In the genomic region with DNA sequence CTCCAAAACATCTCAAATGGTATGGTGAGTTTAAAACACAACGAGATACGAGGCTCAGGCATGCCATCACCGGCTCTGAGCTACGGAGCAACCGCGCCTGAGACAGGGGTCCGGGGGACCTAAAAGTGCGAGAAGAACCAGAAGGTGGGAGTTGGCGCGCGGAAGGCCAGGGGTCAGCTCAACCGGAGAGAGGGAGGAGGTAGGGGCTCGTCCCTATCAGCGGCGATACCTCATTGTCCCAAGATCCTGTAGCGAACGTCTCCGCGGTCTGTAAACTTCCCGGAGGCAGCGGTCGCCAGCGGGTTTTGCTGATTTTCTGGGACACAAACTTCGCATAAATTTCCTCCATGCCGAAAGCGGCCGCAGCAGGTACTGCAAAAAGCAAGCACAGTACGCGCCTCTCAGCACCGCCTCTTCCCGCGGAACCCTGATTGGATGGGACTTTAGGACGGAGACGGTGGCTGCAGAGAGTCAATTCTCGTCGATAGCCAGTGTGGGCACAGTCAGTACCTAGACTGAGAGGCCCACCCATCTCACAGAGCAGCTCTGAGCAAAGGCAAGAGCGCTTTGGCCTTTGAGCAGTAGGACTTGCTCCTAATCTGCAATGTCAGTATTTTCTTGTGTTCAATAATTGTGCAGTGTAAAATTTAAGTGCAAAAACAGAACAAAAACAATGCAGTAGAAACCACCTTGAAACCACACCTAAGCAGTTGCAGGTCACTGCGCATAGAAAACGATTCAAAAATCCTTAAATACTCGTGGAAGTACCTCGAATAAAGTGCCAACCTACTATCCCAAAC, we compare ENCODE assay signal across 8 cellular contexts. TPM values are rescaled to one million over a fixed set of nuclear protein-coding genes. Genes with fewer than 3 reads are reported as not detected.
DNase-seq lines count a peak whose midpoint lies in the region; ATAC-seq and TF ChIP-seq lines count a peak whose summit lies in the region.

TSS of gene NUP43 (minus strand) at position 383 of the 800 bp plus-strand sequence. CDS start at position 349, 34 bp downstream.

- peak; percentile 96 to 97 for DNase-seq in AML-193 (lab: John Stamatoyannopoulos, UW)
- peak; percentile 82 for DNase-seq in NCI-H446 treated with DMSO at 0.1 percent for 48 hours (lab: John Stamatoyannopoulos, UW)
- peak; percentile 92 to 94 for DNase-seq in activated CD4-positive, alpha-beta T cell treated with anti-CD3 and anti-CD28 coated beads for 24 hours (ENCODE audit: low read depth in 2 of 2)
- DNase-seq in choroid plexus epithelial cell (ENCODE audit: low read depth): peak; percentile 97
- DNase-seq in left colon: peak; percentile 94 to 97
- peak; percentile 94 for DNase-seq in stimulated activated CD4-positive, alpha-beta T cell treated with anti-CD3 and anti-CD28 coated beads, Interleukin-1b, Interleukin-23, amount 100 ng/mL, for 48 hours

- TF ChIP-seq CTCF in choroid plexus epithelial cell (conservative IDR thresholded peaks at IDR 0.05; ENCODE audit: low read depth, low read length): peak; percentile 59

- intact Hi-C loops in left colon (cut with DNase I, micrococcal nuclease): no loop called here

- H3K4me3 ChIP-seq in choroid plexus epithelial cell (ENCODE audit: low read depth, low read length): peak within 1 kb of the TSS; percentile 94

- ATAC-seq in GM19025 (IDR thresholded peaks at IDR 0.05; ENCODE audit: low read depth, unreplicated experiment) (peak; percentile 38), HG03354 (IDR thresholded peaks at IDR 0.05; ENCODE audit: poor library complexity, severe bottlenecking, unreplicated experiment) (peak; percentile 62), left colon (peak; percentile 69)

RNA-seq across cellular contexts. Expression of gene NUP43, which starts in this region (rescaled TPM):
- 10 to 100 TPM; 19.6 to 29.4 TPM for total RNA-seq in left colon

Comparison
In these comparisons a context has a peak if more than half of its experiments do, and no peak if none do; other contexts are left out.
1. Peak in every context shown above with its lines: DNase-seq, ATAC-seq and H3K4me3 ChIP-seq.